ENCODE assay signal across 24 cellular contexts in the genomic region with DNA sequence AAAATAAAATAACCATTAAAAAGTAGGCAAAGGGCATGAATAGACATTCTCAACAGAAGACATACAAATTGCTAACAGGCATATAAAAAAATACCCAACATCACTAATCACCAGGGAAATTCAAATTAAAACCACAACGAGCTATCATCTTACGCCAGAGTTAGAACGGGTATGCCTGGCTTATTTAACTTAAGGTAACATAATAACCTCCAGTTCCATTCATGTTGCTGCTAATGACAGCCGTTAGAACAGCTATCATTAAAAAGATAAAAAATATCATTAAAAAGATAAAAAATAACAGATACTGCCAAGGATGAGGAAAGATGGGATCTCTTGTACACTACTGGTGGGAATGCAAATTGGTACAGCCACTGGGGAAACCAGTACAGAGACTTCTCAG.
"Had no signal": no experiment of that assay in that cellular context is flagged by ENCODE, and none has a peak within 500 bp of the region (broad histone marks: within the 10 kb centered on the region; RNA-seq: fewer than 3 reads in every experiment).

No MANE protein-coding gene starts in this region.

- ATAC-seq: activated naive CD4-positive, alpha-beta T cell treated with anti-CD3 and anti-CD28 coated beads, Interleukin-2, amount 50 U/mL, for 72 hours; activated naive CD8-positive, alpha-beta T cell treated with anti-CD3 and anti-CD28 coated beads, Interleukin-2, amount 50 U/mL, for 24 hours; activated T-cell treated with anti-CD3 and anti-CD28 coated beads, Interleukin-2, amount 50 U/mL, for 4 hours; PC-3 had no signal

- H3K27ac Mint-ChIP-seq: activated CD4-positive, alpha-beta memory T cell treated with anti-CD3 and anti-CD28 coated beads for 36 hours; activated CD4-positive, alpha-beta T cell treated with anti-CD3 and anti-CD28 coated beads, Interleukin-2, amount 10 ng/mL, durations not matched to agents 7 days and 5 days; activated naive CD4-positive, alpha-beta T cell treated with anti-CD3 and anti-CD28 coated beads, Interleukin-2, amount 50 U/mL, for 72 hours; activated naive CD8-positive, alpha-beta T cell treated with anti-CD3 and anti-CD28 coated beads, Interleukin-2, amount 50 U/mL, for 24 hours had no signal

- H3K36me3 Mint-ChIP-seq: activated CD4-positive, alpha-beta memory T cell treated with anti-CD3 and anti-CD28 coated beads for 36 hours; activated naive CD4-positive, alpha-beta T cell treated with anti-CD3 and anti-CD28 coated beads, Interleukin-2, amount 50 U/mL, for 72 hours; brain had no signal

- H3K9me3 Mint-ChIP-seq: activated CD4-positive, alpha-beta memory T cell treated with anti-CD3 and anti-CD28 coated beads for 36 hours; activated CD4-positive, alpha-beta T cell treated with anti-CD3 and anti-CD28 coated beads, Interleukin-2, amount 10 ng/mL, durations not matched to agents 7 days and 5 days; activated naive CD8-positive, alpha-beta T cell treated with anti-CD3 and anti-CD28 coated beads, Interleukin-2, amount 50 U/mL, for 24 hours; activated T-cell treated with anti-CD3 and anti-CD28 coated beads, Interleukin-2, amount 50 U/mL, for 4 hours; central memory CD8-positive, alpha-beta T cell had no signal

- H3K27me3 Mint-ChIP-seq: activated CD4-positive, alpha-beta memory T cell treated with anti-CD3 and anti-CD28 coated beads for 36 hours; central memory CD8-positive, alpha-beta T cell had no signal

- DNase-seq: activated CD4-positive, alpha-beta memory T cell treated with anti-CD3 and anti-CD28 coated beads for 36 hours; activated CD4-positive, alpha-beta T cell treated with anti-CD3 and anti-CD28 coated beads, Interleukin-2, amount 10 ng/mL, durations not matched to agents 7 days and 5 days; activated CD4-positive, CD25-positive, alpha-beta regulatory T cell; activated CD8-positive, alpha-beta memory T cell treated with anti-CD3 and anti-CD28 coated beads for 24 hours; activated effector memory CD4-positive, alpha-beta T cell treated with anti-CD3 and anti-CD28 coated beads, Interleukin-2, amount 50 U/mL, for 16 hours; activated naive CD4-positive, alpha-beta T cell treated with Interleukin-2 at 50 U/mL for 16 hours; activated naive CD8-positive, alpha-beta T cell treated with anti-CD3 and anti-CD28 coated beads, Interleukin-2, amount 50 U/mL, for 24 hours; activated T-cell treated with anti-CD3 and anti-CD28 coated beads, Interleukin-2, amount 50 U/mL, for 4 hours; amygdala; MM.1S; NCI-H1105 treated with DMSO at 0.1 percent for 48 hours; NCI-H1436 treated with DMSO at 0.1 percent for 48 hours; NCI-H187; NCI-H2081 treated with DMSO at 0.1 percent for 48 hours; NCI-H2171; NCI-H2227 treated with DMSO at 0.1 percent for 48 hours; NCI-H446 treated with DMSO at 0.1 percent for 48 hours; PC-3; SHP77 treated with DMSO at 0.1 percent for 48 hours; T-helper 1 cell had no signal

- H3K27ac ChIP-seq: VCaP had no signal

- H3K4me3 Mint-ChIP-seq: activated CD4-positive, alpha-beta memory T cell treated with anti-CD3 and anti-CD28 coated beads for 36 hours; activated CD4-positive, alpha-beta T cell treated with anti-CD3 and anti-CD28 coated beads, Interleukin-2, amount 10 ng/mL, durations not matched to agents 7 days and 5 days; activated naive CD8-positive, alpha-beta T cell treated with anti-CD3 and anti-CD28 coated beads, Interleukin-2, amount 50 U/mL, for 24 hours; activated T-cell treated with anti-CD3 and anti-CD28 coated beads, Interleukin-2, amount 50 U/mL, for 4 hours; brain; central memory CD8-positive, alpha-beta T cell had no signal
